ENCODE assay signal across 8 cellular contexts in genomic region chr2:112726487-112727190, GRCh38. TPM values are rescaled to one million over a fixed set of nuclear protein-coding genes. Genes with fewer than 3 reads are reported as not detected.
DNase-seq lines count a peak whose midpoint lies in the region; ATAC-seq and TF ChIP-seq lines count a peak whose summit lies in the region.

No MANE protein-coding gene starts in this region.

- H3K27me3 ChIP-seq in GM06990 (replicated peaks; ENCODE audit: control insufficient read depth, insufficient read depth, low read length): no peaks in the 10 kb centered on the region
- H3K27me3 ChIP-seq in SJCRH30: no peaks in the 10 kb centered on the region
- peaks cover 9% of the 10 kb centered on the region for H3K27me3 ChIP-seq in gastroesophageal sphincter
- H3K27me3 ChIP-seq in tibial nerve: no peaks in the 10 kb centered on the region

- H3K9me3 ChIP-seq in SJCRH30 (replicated peaks) (no peaks in the 10 kb centered on the region), gastroesophageal sphincter (no peaks in the 10 kb centered on the region), tibial nerve (no peaks in the 10 kb centered on the region)

- H3K4me1 Mint-ChIP-seq in osteocyte (ENCODE audit: unreplicated experiment): peaks cover 11% of the 10 kb centered on the region

- H3K27ac ChIP-seq in SJCRH30: no peak overlapping the region
- H3K27ac ChIP-seq in gastroesophageal sphincter: no peak overlapping the region
- H3K27ac ChIP-seq in tibial nerve: no peak overlapping the region

- no peak overlapping the region for H3K4me3 Mint-ChIP-seq in osteocyte (ENCODE audit: unreplicated experiment)

- no peaks in the 10 kb centered on the region for H3K27me3 Mint-ChIP-seq in osteocyte (ENCODE audit: unreplicated experiment)

- no peak for TF ChIP-seq EP300 in gastroesophageal sphincter (IDR thresholded peaks at IDR 0.05)
- peak in 1 of 2 donors; percentile 22 for TF ChIP-seq EP300 in tibial nerve (IDR thresholded peaks at IDR 0.05)

- H3K36me3 Mint-ChIP-seq in osteocyte (ENCODE audit: unreplicated experiment): no peaks in the 10 kb centered on the region

- H3K9me3 Mint-ChIP-seq in osteocyte (ENCODE audit: unreplicated experiment): no peaks in the 10 kb centered on the region

- H3K36me3 ChIP-seq in GM06990 (ENCODE audit: control insufficient read depth, insufficient read depth, low read length): no peaks in the 10 kb centered on the region
- H3K36me3 ChIP-seq in SJCRH30: no peaks in the 10 kb centered on the region
- no peaks in the 10 kb centered on the region for H3K36me3 ChIP-seq in gastroesophageal sphincter
- H3K36me3 ChIP-seq in tibial nerve: no peaks in the 10 kb centered on the region

- TF ChIP-seq CTCF in GM06990 (IDR thresholded peaks at IDR 0.05; ENCODE audit: insufficient read depth, low read length, poor library complexity, severe bottlenecking) (peak; percentile 97), HFF-Myc (IDR thresholded peaks at IDR 0.05; ENCODE audit: low read depth, low read length, missing control alignments) (peak; percentile 96), gastroesophageal sphincter (IDR thresholded peaks at IDR 0.05) (peak in 3 of 4 experiments; percentile 90 to 94 (median 93)), osteocyte (IDR thresholded peaks at IDR 0.05) (peak; percentile 99), tibial nerve (IDR thresholded peaks at IDR 0.05) (peak; percentile 86 to 96 (median 93))

- 92 to 100% methylated on average over 1 to 2 of the region's 19 CpGs for WGBS in gastroesophageal sphincter (ENCODE audit: low coverage in 1 of 2), 2 donors
- 23 to 27% methylated on average over 16 to 19 of the region's 19 CpGs for WGBS in tibial nerve, 2 donors

- no peak overlapping the region for H3K27ac Mint-ChIP-seq in osteocyte (ENCODE audit: unreplicated experiment)

- no peaks in the 10 kb centered on the region; the same call in 1 of the 2 replicates for H3K4me1 ChIP-seq in SJCRH30
- H3K4me1 ChIP-seq in gastroesophageal sphincter: peaks cover 0 to 7% (median 0%) of the 10 kb centered on the region in 3 donors
- H3K4me1 ChIP-seq in tibial nerve: peaks cover 0 to 7% (median 0%) of the 10 kb centered on the region in 4 donors

- H3K4me3 ChIP-seq in GM06990 (replicated peaks; ENCODE audit: low read depth, low read length): no peak overlapping the region
- no peak overlapping the region for H3K4me3 ChIP-seq in HFF-Myc (replicated peaks; ENCODE audit: low read depth, low read length)
- no peak overlapping the region for H3K4me3 ChIP-seq in SJCRH30
- no peak overlapping the region for H3K4me3 ChIP-seq in gastroesophageal sphincter
- no peak overlapping the region for H3K4me3 ChIP-seq in tibial nerve

- ATAC-seq in gastroesophageal sphincter: peak; percentile 89

- no peak for TF ChIP-seq POLR2A in gastroesophageal sphincter (IDR thresholded peaks at IDR 0.05)
- TF ChIP-seq POLR2A in tibial nerve (IDR thresholded peaks at IDR 0.05): no peak

- DNase-seq in GM06990 (ENCODE audit: extremely low read depth, insufficient read length) (peak; percentile 87), HFF-Myc (ENCODE audit: extremely low read depth, low read depth) (peak; percentile 60), MV-4-11 (lab: John Stamatoyannopoulos, UW) (peak; percentile 90), SJCRH30 (peak; percentile 81 to 91), osteocyte (ENCODE audit: extremely low spot score, unreplicated experiment) (peak; percentile 96), tibial nerve (ENCODE audit: low spot score in 2 of 2) (peak; percentile 86 to 91)
- DNase-seq in activated effector memory CD4-positive, alpha-beta T cell treated with anti-CD3 and anti-CD28 coated beads, Interleukin-2, amount 50 U/mL, for 16 hours: peak; percentile 95

RNA-seq across cellular contexts. Expression of gene NT5DC4, which starts 5.8 kb away (rescaled TPM):
- total RNA-seq in SJCRH30 (2014; rRNA removed; shearing (Covaris generic)): not detected in 2 replicates
- total RNA-seq in gastroesophageal sphincter (under 1 TPM in 1 of 4 donors, not detected in 3; 0.27 TPM), osteocyte (not detected in 2 replicates), tibial nerve (not detected)

RNA-seq across cellular contexts. Expression of gene CKAP2L, which starts 37.8 kb away (rescaled TPM):
- 31.0 and 33.7 TPM in 2 replicates for total RNA-seq in SJCRH30 (2014; rRNA removed; shearing (Covaris generic))
- total RNA-seq in gastroesophageal sphincter (1 to 10 TPM in 1 of 4 donors, under 1 TPM in 1, not detected in 2; 0.50 to 1.8 TPM), osteocyte (6.3 and 6.5 TPM in 2 replicates), tibial nerve (not detected)

RNA-seq across cellular contexts. Expression of gene IL1A, which starts 57.7 kb away (rescaled TPM):
- total RNA-seq in SJCRH30 (2014; rRNA removed; shearing (Covaris generic)): not detected in 2 replicates
- total RNA-seq in gastroesophageal sphincter: not detected
- not detected in 2 replicates for total RNA-seq in osteocyte
- total RNA-seq in tibial nerve: 1 to 10 TPM in 1 of 4 donors, not detected in 3; 1.1 TPM
